In the genomic region with DNA sequence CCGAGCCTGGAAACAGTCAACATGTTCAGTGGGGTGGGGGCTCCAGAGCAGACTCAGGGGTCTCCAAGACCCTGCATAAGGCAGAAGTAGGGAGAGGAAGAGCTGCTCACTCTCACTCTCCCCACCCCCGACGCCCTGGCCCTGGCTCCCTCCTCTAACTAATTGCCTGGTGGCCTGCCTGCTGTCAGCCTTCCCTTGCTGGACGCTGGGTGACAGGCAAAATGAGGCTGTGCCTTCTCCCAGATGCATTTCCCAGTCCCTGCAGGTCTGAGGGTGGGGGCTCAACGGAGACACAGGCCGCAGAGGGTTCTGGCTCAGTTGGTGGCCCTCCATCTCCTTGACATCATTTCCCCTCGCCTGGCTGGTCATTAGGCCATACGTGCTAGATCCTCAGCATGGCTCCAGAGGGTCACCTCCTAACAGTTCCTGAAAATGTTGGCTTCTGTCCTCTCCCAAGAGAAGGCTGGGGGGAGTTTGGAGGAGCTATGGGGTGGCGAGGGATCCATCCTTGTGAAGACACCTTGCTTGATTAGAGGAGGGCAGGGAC, we compare ENCODE assay signal across 9 cellular contexts. TPM values are rescaled to one million over a fixed set of nuclear protein-coding genes. Genes with fewer than 3 reads are reported as not detected.
DNase-seq lines count a peak whose midpoint lies in the region; ATAC-seq and TF ChIP-seq lines count a peak whose summit lies in the region.
"Had no signal": no experiment of that assay in that cellular context is flagged by ENCODE, and none has a peak within 500 bp of the region (broad histone marks: within the 10 kb centered on the region; RNA-seq: fewer than 3 reads in every experiment).

No MANE protein-coding gene starts in this region.

- in situ Hi-C loops in HAP-1 (cut with MboI; ENCODE audit: low sequenced_read_pairs): no loop called here

- peaks cover 62% of the 10 kb centered on the region for H3K4me1 ChIP-seq in CD8-positive, alpha-beta T cell (ENCODE audit: insufficient read depth, low read length)
- H3K4me1 ChIP-seq in duodenal mucosa (ENCODE audit: control insufficient read depth in 1 of 2, insufficient read depth in 2 of 2, low read length in 2 of 2): peaks cover 32 to 53% of the 10 kb centered on the region in 2 donors
- no peaks in the 10 kb centered on the region for H3K4me1 ChIP-seq in HAP-1

- POLR2A ChIA-PET in CD8-positive, alpha-beta T cell (lab: Charles Lee): interaction anchor here (0.9 to 6.0 kb wide), 6 partner anchors 8 to 89 kb away, joined by 3 to 98 read pairs (median 24); partner anchors contain the start of gene HEXIM1

- peaks cover 57% of the 10 kb centered on the region for H3K4me1 Mint-ChIP-seq in CD8-positive, alpha-beta T cell (ENCODE audit: low read depth)
- peaks cover 4% of the 10 kb centered on the region for H3K4me1 Mint-ChIP-seq in nephron progenitor cell

- no peaks in the 10 kb centered on the region for H3K9me3 ChIP-seq in CD8-positive, alpha-beta T cell (ENCODE audit: low read length)
- H3K9me3 ChIP-seq in KOPT-K1 (ENCODE audit: insufficient read depth, low read length, poor library complexity, severe bottlenecking) (no peaks in the 10 kb centered on the region), duodenal mucosa (ENCODE audit: control insufficient read depth in 1 of 2, low read length in 2 of 2) (no peaks in the 10 kb centered on the region), HAP-1 (no peaks in the 10 kb centered on the region)

- peaks cover 34% of the 10 kb centered on the region for H3K36me3 Mint-ChIP-seq in CD8-positive, alpha-beta T cell
- no peaks in the 10 kb centered on the region for H3K36me3 Mint-ChIP-seq in nephron progenitor cell (ENCODE audit: low read depth)

- H3K27me3 Mint-ChIP-seq in CD8-positive, alpha-beta T cell (ENCODE audit: low read depth): no peaks in the 10 kb centered on the region
- peaks cover 71% of the 10 kb centered on the region for H3K27me3 Mint-ChIP-seq in nephron progenitor cell (ENCODE audit: low read depth, poor library complexity)

- no peaks in the 10 kb centered on the region for H3K9me3 Mint-ChIP-seq in CD8-positive, alpha-beta T cell
- H3K9me3 Mint-ChIP-seq in nephron progenitor cell: no peaks in the 10 kb centered on the region

- DNase-seq in CD8-positive, alpha-beta T cell: no peak
- DNase-seq in nephron progenitor cell (no peak), NCI-H2171 treated with DMSO at 0.1 percent for 48 hours (lab: John Stamatoyannopoulos, UW) (no peak), SIG-M5 treated with dmso at 0.1 percent for 504 hours (lab: John Stamatoyannopoulos, UW; ENCODE audit: unreplicated experiment) (no peak), HAP-1 (ENCODE audit: low spot score in 2 of 2) (no peak)
- DNase-seq: SIG-M5 had no signal

- H3K4me3 ChIP-seq in CD8-positive, alpha-beta T cell (ENCODE audit: low read depth, low read length): peak overlapping the region; percentile 84
- H3K4me3 ChIP-seq in duodenal mucosa (ENCODE audit: low read depth in 1 of 2, low read length in 2 of 2) (peak overlapping the region; percentile 63 to 69), HAP-1 (no peak overlapping the region)

- no peaks in the 10 kb centered on the region for H3K36me3 ChIP-seq in CD8-positive, alpha-beta T cell (ENCODE audit: insufficient read depth, low read length)
- H3K36me3 ChIP-seq in KOPT-K1 (ENCODE audit: insufficient read depth, low read length) (no peaks in the 10 kb centered on the region), duodenal mucosa (ENCODE audit: control insufficient read depth in 1 of 2, insufficient read depth in 2 of 2, low read length in 2 of 2) (no peaks in the 10 kb centered on the region), HAP-1 (replicated peaks) (no peaks in the 10 kb centered on the region)

- peak overlapping the region; percentile 97 for H3K27ac ChIP-seq in CD8-positive, alpha-beta T cell (ENCODE audit: low read depth, low read length)
- H3K27ac ChIP-seq in KOPT-K1 (ENCODE audit: low read depth, low read length, poor library complexity, severe bottlenecking): peak overlapping the region; percentile 98
- peak overlapping the region; percentile 27 for H3K27ac ChIP-seq in duodenal mucosa (ENCODE audit: low read depth, low read length)

- no peak for ATAC-seq in CD8-positive, alpha-beta T cell
- no peak for ATAC-seq in GM21619 (IDR thresholded peaks at IDR 0.05; ENCODE audit: unreplicated experiment)

- CTCF ChIA-PET in CD8-positive, alpha-beta T cell (lab: Charles Lee): interaction anchor here (0.6 to 28.6 kb wide), 6 partner anchors 20 to 163 kb away, joined by 4 to 1097 read pairs (median 48); no protein-coding TSS in a partner anchor

- H3K27ac Mint-ChIP-seq in CD8-positive, alpha-beta T cell: peak overlapping the region; percentile 100
- peak overlapping the region; percentile 54 for H3K27ac Mint-ChIP-seq in nephron progenitor cell

- no peak for TF ChIP-seq CTCF in CD8-positive, alpha-beta T cell (IDR thresholded peaks at IDR 0.05)
- TF ChIP-seq CTCF in nephron progenitor cell (IDR thresholded peaks at IDR 0.05): no peak

- peak overlapping the region; percentile 100 for H3K4me3 Mint-ChIP-seq in CD8-positive, alpha-beta T cell
- H3K4me3 Mint-ChIP-seq in nephron progenitor cell: peak overlapping the region; percentile 80

- H3K27me3 ChIP-seq in CD8-positive, alpha-beta T cell (ENCODE audit: insufficient read depth, low read length): no peaks in the 10 kb centered on the region
- H3K27me3 ChIP-seq in duodenal mucosa (ENCODE audit: control insufficient read depth in 1 of 2, insufficient read depth in 2 of 2, low read length in 2 of 2) (peaks cover 3 to 4% of the 10 kb centered on the region in 2 donors), HAP-1 (ENCODE audit: low read depth) (peaks cover 37% of the 10 kb centered on the region)

- peak overlapping the region; percentile 34 to 66 for H3K9ac ChIP-seq in duodenal mucosa (ENCODE audit: low read depth in 1 of 2, low read length in 2 of 2)

- intact Hi-C loops in CD8-positive, alpha-beta T cell (cut with DNase I, micrococcal nuclease): no loop called here

RNA-seq across cellular contexts. Expression of gene FMNL1, which starts 1.4 kb away (rescaled TPM):
- total RNA-seq in CD8-positive, alpha-beta T cell: 100 to 1,000 TPM; 527 to 558 TPM

RNA-seq across cellular contexts. Expression of gene SPATA32, which starts 38.8 kb away (rescaled TPM):
- total RNA-seq in CD8-positive, alpha-beta T cell: under 1 TPM in 1 of 2 experiments, not detected in 1; 0.22 TPM

Comparison
In these comparisons a context has a peak if more than half of its experiments do, and no peak if none do; other contexts are left out.
1. H3K27ac ChIP-seq: peak in every context shown above with its lines; median percentile 98 in KOPT-K1; 97 in CD8-positive, alpha-beta T cell; 27 in duodenal mucosa.